13 cellular contexts compared by ENCODE assay signal in the genomic region with DNA sequence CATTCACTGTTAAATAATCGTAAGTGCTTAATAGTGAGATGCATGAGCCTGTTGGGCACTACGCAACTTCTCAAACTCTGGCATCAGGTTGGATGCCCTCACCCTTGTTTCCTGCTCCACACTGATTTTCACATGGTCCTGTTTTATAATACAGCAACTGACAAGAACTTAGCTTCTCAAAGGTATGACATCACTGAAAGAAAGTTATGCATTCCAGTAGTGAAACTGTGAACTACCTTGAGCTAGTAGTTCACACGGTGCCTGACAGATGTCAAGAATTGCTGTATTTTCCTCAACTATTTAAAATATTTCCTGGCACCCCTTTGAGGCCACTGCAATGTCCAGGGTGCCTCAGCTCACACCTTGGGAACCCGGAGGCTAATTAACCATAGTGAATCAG.
DNase-seq lines count a peak whose midpoint lies in the region; ATAC-seq, FAIRE-seq and TF ChIP-seq lines count a peak whose summit lies in the region.
"Had no signal": no experiment of that assay in that cellular context is flagged by ENCODE, and none has a peak within 500 bp of the region (broad histone marks: within the 10 kb centered on the region; RNA-seq: fewer than 3 reads in every experiment).

No MANE protein-coding gene starts in this region.

- H3K27me3 ChIP-seq in left ventricle myocardium inferior (ENCODE audit: low read depth), result no peaks in the 10 kb centered on the region
- H3K27me3 ChIP-seq: thyroid gland had no signal

- H3K27ac ChIP-seq in left ventricle myocardium inferior (replicated peaks), result no peak overlapping the region
- H3K27ac ChIP-seq: GM23248, thyroid gland had no signal

- TF ChIP-seq POLR2A in H54 (IDR thresholded peaks at IDR 0.05; ENCODE audit: low read depth, low read length), result no peak

- H3K4me1 ChIP-seq in left ventricle myocardium inferior, result no peaks in the 10 kb centered on the region

- no peak for FAIRE-seq in H54 (lab: Jason Lieb, UNC)

- ATAC-seq in GM18909 (IDR thresholded peaks at IDR 0.05; ENCODE audit: poor library complexity, unreplicated experiment), result peak; percentile 76
- peak; percentile 86 for ATAC-seq in HG02571 (IDR thresholded peaks at IDR 0.05; ENCODE audit: unreplicated experiment)
- ATAC-seq in HG03439 (IDR thresholded peaks at IDR 0.05; ENCODE audit: unreplicated experiment), result peak; percentile 85

- no peaks in the 10 kb centered on the region for H3K9me3 ChIP-seq in left ventricle myocardium inferior (replicated peaks)
- H3K9me3 ChIP-seq: thyroid gland had no signal

- intact Hi-C loops in left ventricle myocardium inferior (cut with micrococcal nuclease), result no loop called here

- TF ChIP-seq CTCF in GM12865 (IDR thresholded peaks at IDR 0.05; ENCODE audit: insufficient read depth, low read depth, low read length, missing control alignments), result no peak
- no peak for TF ChIP-seq CTCF in left ventricle myocardium inferior (IDR thresholded peaks at IDR 0.05; ENCODE audit: borderline replicate concordance)

- no peaks in the 10 kb centered on the region for H3K36me3 ChIP-seq in left ventricle myocardium inferior
- H3K36me3 ChIP-seq: thyroid gland had no signal

- DNase-seq in GM12865 (ENCODE audit: low read depth) (peak; percentile 90), NCI-H510A (lab: John Stamatoyannopoulos, UW) (no peak), left ventricle myocardium inferior (no peak), germinal center (ENCODE audit: low spot score) (no peak), H54 (ENCODE audit: insufficient read length, low spot score) (no peak)
- DNase-seq: effector memory CD4-positive, alpha-beta T cell; GM23248; naive B cell; NCI-H526 treated with DMSO at 0.1 percent for 48 hours; thyroid gland had no signal

- H3K4me3 ChIP-seq in GM12865 (ENCODE audit: low read depth, low read length), result no peak overlapping the region
- H3K4me3 ChIP-seq in left ventricle myocardium inferior, result no peak overlapping the region
- H3K4me3 ChIP-seq: GM23248, thyroid gland had no signal
